ENCODE assay signal across 23 cellular contexts in genomic region chr4:48329193-48329592, GRCh38. TPM values are rescaled to one million over a fixed set of nuclear protein-coding genes. Genes with fewer than 3 reads are reported as not detected.
DNase-seq lines count a peak whose midpoint lies in the region; FAIRE-seq and TF ChIP-seq lines count a peak whose summit lies in the region.
"Had no signal": no experiment of that assay in that cellular context is flagged by ENCODE, and none has a peak within 500 bp of the region (broad histone marks: within the 10 kb centered on the region; RNA-seq: fewer than 3 reads in every experiment).

No MANE protein-coding gene starts in this region.

- no peaks in the 10 kb centered on the region for H3K9me3 Mint-ChIP-seq in chondrocyte (ENCODE audit: low read depth)
- H3K9me3 Mint-ChIP-seq: activated B cell treated with CpG ODN at 0.5 μM for 24 hours; activated CD8-positive, alpha-beta T cell treated with anti-CD3 and anti-CD28 coated beads for 36 hours; CD8-positive, alpha-beta T cell; T-helper 2 cell treated with Interferon-gamma antibody and Interleukin-4, amounts not matched to agents 5 μg/mL and 100 μg/mL, for 36 hours had no signal

- no peak for FAIRE-seq in GM12891 (lab: Jason Lieb, UNC)

- TF ChIP-seq CTCF in chondrocyte (IDR thresholded peaks at IDR 0.05) (no peak), suprapubic skin (IDR thresholded peaks at IDR 0.05) (no peak)

- no peaks in the 10 kb centered on the region for H3K36me3 ChIP-seq in neuron (ENCODE audit: insufficient read depth, low read length)
- no peaks in the 10 kb centered on the region for H3K36me3 ChIP-seq in suprapubic skin
- H3K36me3 ChIP-seq: thoracic aorta had no signal

- intact Hi-C loops in cardiac septum (cut with DNase I), result loop anchor here (10.0 kb wide), 1 partner anchor 216 kb away; no protein-coding TSS in a partner anchor

- WGBS in suprapubic skin, result 77% methylated on average over 1 of the region's 1 CpG

- DNase-seq in DMS53 (lab: John Stamatoyannopoulos, UW) (peak; percentile 88), NCI-H146 treated with DMSO at 0.1 percent for 48 hours (lab: John Stamatoyannopoulos, UW; ENCODE audit: unreplicated experiment) (peak; percentile 57), chondrocyte (ENCODE audit: low spot score) (no peak), hippocampal formation (lab: John Stamatoyannopoulos, UW) (no peak), suprapubic skin (ENCODE audit: low spot score in 2 of 2) (no peak), GM12891 (ENCODE audit: insufficient read length, low spot score) (no peak), cardiac septum (ENCODE audit: low spot score) (no peak)
- DNase-seq: activated B cell treated with CpG ODN at 0.5 μM for 24 hours; activated CD8-positive, alpha-beta T cell treated with anti-CD3 and anti-CD28 coated beads for 36 hours; activated naive CD4-positive, alpha-beta T cell treated with anti-CD3 and anti-CD28 coated beads, Interleukin-2, amount 50 U/mL, for 16 hours; activated T-cell treated with anti-CD3 and anti-CD28 coated beads, Interleukin-2, amount 50 U/mL, for 1 hour; CD8-positive, alpha-beta T cell; DMS79 treated with DMSO at 0.1 percent for 48 hours; Karpas-422; kidney; NCI-H1105; NCI-H2107; NCI-H524 treated with DMSO at 0.1 percent for 48 hours; SHP77 treated with DMSO at 0.1 percent for 48 hours had no signal

- no peaks in the 10 kb centered on the region for H3K9me3 ChIP-seq in neuron (ENCODE audit: low read length)
- H3K9me3 ChIP-seq in suprapubic skin, result no peaks in the 10 kb centered on the region
- H3K9me3 ChIP-seq: thoracic aorta had no signal

- H3K4me1 Mint-ChIP-seq in chondrocyte (ENCODE audit: low read depth), result peaks cover 36% of the 10 kb centered on the region
- H3K4me1 Mint-ChIP-seq: activated B cell treated with CpG ODN at 0.5 μM for 24 hours had no signal

- H3K27me3 ChIP-seq in neuron (ENCODE audit: insufficient read depth, low read length), result no peaks in the 10 kb centered on the region
- H3K27me3 ChIP-seq in suprapubic skin, result no peaks in the 10 kb centered on the region

- H3K4me3 ChIP-seq in neuron (ENCODE audit: low read length), result no peak overlapping the region
- H3K4me3 ChIP-seq in suprapubic skin, result no peak overlapping the region

- H3K4me3 Mint-ChIP-seq in chondrocyte (ENCODE audit: unreplicated experiment), result no peak overlapping the region
- H3K4me3 Mint-ChIP-seq: activated B cell treated with CpG ODN at 0.5 μM for 24 hours; activated CD8-positive, alpha-beta T cell treated with anti-CD3 and anti-CD28 coated beads for 36 hours; CD8-positive, alpha-beta T cell; T-helper 2 cell treated with Interferon-gamma antibody and Interleukin-4, amounts not matched to agents 5 μg/mL and 100 μg/mL, for 36 hours had no signal

- peak overlapping the region; percentile 95 for H3K27ac Mint-ChIP-seq in chondrocyte (ENCODE audit: unreplicated experiment)
- H3K27ac Mint-ChIP-seq: activated B cell treated with CpG ODN at 0.5 μM for 24 hours; activated CD8-positive, alpha-beta T cell treated with anti-CD3 and anti-CD28 coated beads for 36 hours; CD8-positive, alpha-beta T cell; T-helper 2 cell treated with Interferon-gamma antibody and Interleukin-4, amounts not matched to agents 5 μg/mL and 100 μg/mL, for 36 hours had no signal

- H2AFZ ChIP-seq in neuron (ENCODE audit: low read depth, low read length), result peak overlapping the region; percentile 18

- TF ChIP-seq POLR2A in suprapubic skin (IDR thresholded peaks at IDR 0.05) (no peak), GM12891 (IDR thresholded peaks at IDR 0.05; ENCODE audit: low read depth, low read length) (no peak)

- no peaks in the 10 kb centered on the region for H3K36me3 Mint-ChIP-seq in chondrocyte (ENCODE audit: low read depth)
- H3K36me3 Mint-ChIP-seq: CD8-positive, alpha-beta T cell had no signal

- H3K27ac ChIP-seq in suprapubic skin, result no peak overlapping the region

- H3K27me3 Mint-ChIP-seq in chondrocyte (ENCODE audit: low read depth), result no peaks in the 10 kb centered on the region
- H3K27me3 Mint-ChIP-seq: activated B cell treated with CpG ODN at 0.5 μM for 24 hours had no signal

- TF ChIP-seq EP300 in suprapubic skin (IDR thresholded peaks at IDR 0.05), result no peak

- H3K4me1 ChIP-seq in neuron (ENCODE audit: insufficient read depth, low read length), result no peaks in the 10 kb centered on the region
- peaks cover 29% of the 10 kb centered on the region for H3K4me1 ChIP-seq in suprapubic skin

TF ChIP-seq in GM12891, 5 proteins besides CTCF, POLR2A, EP300 and RAD21:
- no peak for TF ChIP-seq POU2F2 (IDR thresholded peaks at IDR 0.05; ENCODE audit: low read depth, low read length)
- no peak for TF ChIP-seq SPI1 (IDR thresholded peaks at IDR 0.05; ENCODE audit: low read depth, low read length)
- TF ChIP-seq POLR2AphosphoS5 (IDR thresholded peaks at IDR 0.05; ENCODE audit: low read depth, low read length), result no peak
- TF ChIP-seq TAF1 (IDR thresholded peaks at IDR 0.05; ENCODE audit: low read depth, low read length), result no peak
- TF ChIP-seq PAX5 (IDR thresholded peaks at IDR 0.05; ENCODE audit: insufficient read depth, low read length, severe bottlenecking), result no peak

RNA-seq across cellular contexts. Expression of gene SLAIN2, which starts 12.1 kb away (rescaled TPM):
- 80.4 to 84.4 TPM (median 84.2 TPM) in 3 replicates for total RNA-seq in chondrocyte
- 100 to 1,000 TPM in 3 of 4 donors, 10 to 100 TPM in 1; 84.7 to 167 (median 147) TPM for total RNA-seq in suprapubic skin
- 27.3 TPM for polyA plus RNA-seq in GM12891 (2012; ENCODE audit: low read depth, missing spikeins)
- total RNA-seq in cardiac septum, result 159 TPM

RNA-seq across cellular contexts. Expression of gene TEC, which starts 59.6 kb away (rescaled TPM):
- 0.12 to 0.35 TPM (median 0.26 TPM) in 3 replicates for total RNA-seq in chondrocyte
- total RNA-seq in suprapubic skin, result 10 to 100 TPM in 1 of 4 donors, 1 to 10 TPM in 3; 4.1 to 18.8 (median 7.2) TPM
- 13.7 TPM for polyA plus RNA-seq in GM12891 (2012; ENCODE audit: low read depth, missing spikeins)
- total RNA-seq in cardiac septum, result 3.1 TPM
- polyA plus RNA-seq: neural cell had no signal

Comparison
In these comparisons a context has a peak if more than half of its experiments do, and no peak if none do; other contexts are left out.
1. DNase-seq: peak in DMS53 (single experiment) and NCI-H146 treated with DMSO at 0.1 percent for 48 hours (single experiment); none in chondrocyte (single experiment), hippocampal formation (0 of 2), suprapubic skin (0 of 2), GM12891 (single experiment) and cardiac septum (single experiment).